Comparison of ENCODE assay signal across 8 cellular contexts in the genomic region with DNA sequence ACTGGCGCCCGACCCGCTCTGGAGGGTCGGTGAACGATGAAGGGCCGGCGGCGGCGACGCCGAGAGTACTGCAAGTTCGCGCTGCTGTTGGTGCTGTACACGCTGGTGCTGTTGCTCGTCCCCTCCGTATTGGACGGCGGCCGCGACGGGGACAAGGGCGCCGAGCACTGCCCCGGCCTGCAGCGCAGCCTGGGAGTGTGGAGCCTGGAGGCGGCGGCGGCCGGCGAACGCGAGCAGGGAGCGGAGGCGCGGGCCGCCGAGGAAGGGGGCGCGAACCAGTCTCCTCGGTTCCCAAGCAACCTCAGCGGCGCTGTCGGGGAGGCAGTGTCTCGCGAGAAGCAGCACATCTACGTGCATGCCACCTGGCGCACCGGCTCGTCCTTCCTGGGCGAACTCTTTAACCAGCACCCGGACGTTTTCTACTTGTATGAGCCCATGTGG. TPM values are rescaled to one million over a fixed set of nuclear protein-coding genes. Genes with fewer than 3 reads are reported as not detected.
DNase-seq lines count a peak whose midpoint lies in the region; ATAC-seq and FAIRE-seq lines count a peak whose summit lies in the region.
"Had no signal": no experiment of that assay in that cellular context is flagged by ENCODE, and none has a peak within 500 bp of the region (broad histone marks: within the 10 kb centered on the region; RNA-seq: fewer than 3 reads in every experiment).

No MANE protein-coding gene starts in this region.

- peak overlapping the region; percentile 96 for H2AFZ ChIP-seq in neuronal stem cell (ENCODE audit: low read length)

- no peak overlapping the region for H2BK5ac ChIP-seq in neuronal stem cell (ENCODE audit: low read length)

- no peak for FAIRE-seq in frontal cortex (lab: Jason Lieb, UNC)
- FAIRE-seq: islet of Langerhans had no signal

- H3K27me3 ChIP-seq in neuronal stem cell (ENCODE audit: control insufficient read depth in 3 of 3, insufficient read depth in 3 of 3, low read depth in 1 of 3, low read length in 3 of 3): peaks cover 0 to 10% (median 3%) of the 10 kb centered on the region in 3 experiments

- H2AK5ac ChIP-seq in neuronal stem cell (ENCODE audit: low read depth, low read length): no peak overlapping the region

- H3K36me3 ChIP-seq in neuronal stem cell (replicated peaks in 1 of 2; ENCODE audit: control insufficient read depth in 2 of 2, insufficient read depth in 2 of 2, low read length in 2 of 2): no peaks in the 10 kb centered on the region

- H3K9ac ChIP-seq in neuronal stem cell (ENCODE audit: low read depth, low read length, poor library complexity): peak overlapping the region; percentile 81

- peak overlapping the region; percentile 66 for H3K4me2 ChIP-seq in neuronal stem cell (ENCODE audit: insufficient read depth, low read length, poor library complexity, severe bottlenecking)

- WGBS in neuronal stem cell (ENCODE audit: extremely low coverage in 2 of 2, insufficient read length in 2 of 2, insufficient replicate concordance in 1 of 2), 2 donors: no CpG with 5 or more reads among the region's 52 CpGs

- ATAC-seq in GM18517 (IDR thresholded peaks at IDR 0.05; ENCODE audit: unreplicated experiment) (peak; percentile 26), HG02938 (IDR thresholded peaks at IDR 0.05; ENCODE audit: unreplicated experiment) (peak; percentile 24)

- H3K4ac ChIP-seq in neuronal stem cell (ENCODE audit: low read length): no peak overlapping the region

- peak overlapping the region; percentile 52 to 90 for H3K4me3 ChIP-seq in neuronal stem cell (ENCODE audit: low read length in 2 of 2)

- H3K4me1 ChIP-seq in neuronal stem cell (ENCODE audit: control insufficient read depth in 2 of 2, insufficient read depth in 1 of 2, low read depth in 1 of 2, low read length in 2 of 2): peaks cover 0 to 5% of the 10 kb centered on the region in 2 donors

- no peak overlapping the region for H2BK12ac ChIP-seq in neuronal stem cell (ENCODE audit: low read length)

- no peak overlapping the region for H3K27ac ChIP-seq in neuronal stem cell (replicated peaks; ENCODE audit: low read length)

- H4K8ac ChIP-seq in neuronal stem cell (ENCODE audit: low read depth, low read length): no peak overlapping the region

- no peak overlapping the region for H2BK120ac ChIP-seq in neuronal stem cell (ENCODE audit: low read depth, low read length)

- peak overlapping the region; percentile 64 for H3K18ac ChIP-seq in neuronal stem cell (ENCODE audit: low read length)

- DNase-seq in NCI-H526 (lab: John Stamatoyannopoulos, UW): peak; percentile 46 to 69
- peak; percentile 61 to 71 for DNase-seq in activated T-cell treated with anti-CD3 and anti-CD28 coated beads, Interleukin-2, amount 50 U/mL, for 48 hours
- DNase-seq in fibroblast of peridontal ligament (ENCODE audit: extremely low read depth): peak; percentile 46
- peak; percentile 32 for DNase-seq in neuronal stem cell (ENCODE audit: low spot score)
- DNase-seq in frontal cortex (ENCODE audit: low spot score in 2 of 2): no peak

- H2BK15ac ChIP-seq in neuronal stem cell (ENCODE audit: low read length): no peak overlapping the region

- H3K14ac ChIP-seq in neuronal stem cell (ENCODE audit: low read length): no peak overlapping the region

- no peak overlapping the region for H4K91ac ChIP-seq in neuronal stem cell (ENCODE audit: low read depth, low read length, poor library complexity)

- peak overlapping the region; percentile 31 for H3K23ac ChIP-seq in neuronal stem cell (ENCODE audit: low read depth, low read length, poor library complexity)

- no peaks in the 10 kb centered on the region for H3K9me3 ChIP-seq in neuronal stem cell (replicated peaks in 1 of 2; ENCODE audit: control insufficient read depth in 2 of 2, insufficient read depth in 1 of 2, low read depth in 1 of 2, low read length in 2 of 2)

- peaks cover 4% of the 10 kb centered on the region for H3K79me1 ChIP-seq in neuronal stem cell (ENCODE audit: low read depth, low read length)

RNA-seq across cellular contexts. Expression of gene CHST7, which starts 0.4 kb away (rescaled TPM):
- polyA plus RNA-seq in neuronal stem cell (2013, experiment 1 of 2): 2.4 TPM
- polyA plus RNA-seq in neuronal stem cell (2013, experiment 2 of 2): 2.5 TPM
- 6.5 TPM for total RNA-seq in frontal cortex

RNA-seq across cellular contexts. Expression of gene ZNF674, which starts 28.7 kb away (rescaled TPM):
- 1.8 TPM for polyA plus RNA-seq in neuronal stem cell (2013, experiment 1 of 2)
- 1.9 TPM for polyA plus RNA-seq in neuronal stem cell (2013, experiment 2 of 2)
- 14.3 TPM for total RNA-seq in frontal cortex

Comparison
In these comparisons a context has a peak if more than half of its experiments do, and no peak if none do; other contexts are left out.
1. DNase-seq: peak in NCI-H526 (2 of 2), activated T-cell treated with anti-CD3 and anti-CD28 coated beads, Interleukin-2, amount 50 U/mL, for 48 hours (2 of 2), fibroblast of peridontal ligament (single experiment) and neuronal stem cell (single experiment); none in frontal cortex (0 of 2).